9 cellular contexts compared by ENCODE assay signal in genomic region chrX:11760958-11761357, GRCh38. TPM values are rescaled to one million over a fixed set of nuclear protein-coding genes. Genes with fewer than 3 reads are reported as not detected.
DNase-seq lines count a peak whose midpoint lies in the region; ATAC-seq and TF ChIP-seq lines count a peak whose summit lies in the region.
"Had no signal": no experiment of that assay in that cellular context is flagged by ENCODE, and none has a peak within 500 bp of the region (broad histone marks: within the 10 kb centered on the region; RNA-seq: fewer than 3 reads in every experiment).

No MANE protein-coding gene starts in this region.

- peak overlapping the region; percentile 76 for H3K4me3 Mint-ChIP-seq in activated CD8-positive, alpha-beta memory T cell treated with anti-CD3 and anti-CD28 coated beads, Interleukin-2, amount 10 ng/mL, durations not matched to agents 7 days and 5 days
- peak overlapping the region; percentile 63 for H3K4me3 Mint-ChIP-seq in dendritic cell treated with granulocyte-macrophage colony-stimulating factor and Interleukin-4, amounts not matched to agents 40 ng/mL and 50 ng/mL, for 4 days
- peak overlapping the region; percentile 90 for H3K4me3 Mint-ChIP-seq in stimulated activated effector memory CD8-positive, alpha-beta T cell treated with anti-CD3 and anti-CD28 coated beads, Interleukin-12 subunit alpha, Interleukin-12 subunit beta, amount 100 ng/mL, for 72 hours

- H3K9ac ChIP-seq in OCI-LY1 (ENCODE audit: low read length): peak overlapping the region; percentile 79

- no peaks in the 10 kb centered on the region for H3K27me3 ChIP-seq in OCI-LY1 (ENCODE audit: insufficient read depth, low read length)
- H3K27me3 ChIP-seq: upper lobe of right lung had no signal

- no peaks in the 10 kb centered on the region for H3F3A ChIP-seq in OCI-LY1 (ENCODE audit: insufficient read depth, low read length)

- TF ChIP-seq CTCF in OCI-LY1 (IDR thresholded peaks at IDR 0.05; ENCODE audit: low read length): no peak

- H3K27ac Mint-ChIP-seq in activated CD8-positive, alpha-beta memory T cell treated with anti-CD3 and anti-CD28 coated beads, Interleukin-2, amount 10 ng/mL, durations not matched to agents 7 days and 5 days: peak overlapping the region; percentile 88
- peak overlapping the region; percentile 70 for H3K27ac Mint-ChIP-seq in dendritic cell treated with granulocyte-macrophage colony-stimulating factor and Interleukin-4, amounts not matched to agents 40 ng/mL and 50 ng/mL, for 4 days
- H3K27ac Mint-ChIP-seq in stimulated activated effector memory CD8-positive, alpha-beta T cell treated with anti-CD3 and anti-CD28 coated beads, Interleukin-12 subunit alpha, Interleukin-12 subunit beta, amount 100 ng/mL, for 72 hours: peak overlapping the region; percentile 97

- H3K4me1 ChIP-seq in OCI-LY1 (ENCODE audit: insufficient read depth, low read length, severe bottlenecking): peaks cover 16% of the 10 kb centered on the region
- H3K4me1 ChIP-seq: upper lobe of right lung had no signal

- no peak for DNase-seq in activated CD8-positive, alpha-beta memory T cell treated with anti-CD3 and anti-CD28 coated beads, Interleukin-2, amount 10 ng/mL, durations not matched to agents 7 days and 5 days
- DNase-seq in activated CD8-positive, alpha-beta memory T cell treated with anti-CD3 and anti-CD28 coated beads, Interleukin-2, amount 50 U/mL, for 4 hours: no peak
- no peak for DNase-seq in stimulated activated effector memory CD8-positive, alpha-beta T cell treated with anti-CD3 and anti-CD28 coated beads, Interleukin-12 subunit alpha, Interleukin-12 subunit beta, amount 100 ng/mL, for 72 hours (ENCODE audit: low spot score in 2 of 2)
- DNase-seq: upper lobe of right lung had no signal

- no peaks in the 10 kb centered on the region for H3K9me3 ChIP-seq in OCI-LY1 (ENCODE audit: low read length)
- H3K9me3 ChIP-seq: upper lobe of right lung had no signal

- CTCF ChIA-PET in activated CD8-positive, alpha-beta memory T cell treated with anti-CD3 and anti-CD28 coated beads, Interleukin-2, amount 10 ng/mL, durations not matched to agents 7 days and 5 days (lab: Charles Lee): interaction anchor here (0.6 to 1.5 kb wide), 2 partner anchors 9 to 40 kb away, joined by 3 to 9 read pairs; no protein-coding TSS in a partner anchor

- peaks cover 10% of the 10 kb centered on the region for H3K27me3 Mint-ChIP-seq in activated CD8-positive, alpha-beta memory T cell treated with anti-CD3 and anti-CD28 coated beads, Interleukin-2, amount 10 ng/mL, durations not matched to agents 7 days and 5 days
- H3K27me3 Mint-ChIP-seq in dendritic cell treated with granulocyte-macrophage colony-stimulating factor and Interleukin-4, amounts not matched to agents 40 ng/mL and 50 ng/mL, for 4 days: no peaks in the 10 kb centered on the region

- intact Hi-C loops in dendritic cell treated with granulocyte-macrophage colony-stimulating factor and Interleukin-4, amounts not matched to agents 40 ng/mL and 50 ng/mL, for 4 days (cut with micrococcal nuclease): loop anchor here (10.0 kb wide), 1 partner anchor 646 kb away; the partner anchor contains the start of gene HCCS

- H4K20me1 ChIP-seq in OCI-LY1 (ENCODE audit: insufficient read depth, low read length): no peaks in the 10 kb centered on the region

- ATAC-seq in activated CD8-positive, alpha-beta memory T cell treated with anti-CD3 and anti-CD28 coated beads, Interleukin-2, amount 10 ng/mL, durations not matched to agents 7 days and 5 days: no peak
- ATAC-seq in stimulated activated effector memory CD8-positive, alpha-beta T cell treated with anti-CD3 and anti-CD28 coated beads, Interleukin-12 subunit alpha, Interleukin-12 subunit beta, amount 100 ng/mL, for 72 hours: no peak
- ATAC-seq in GM18907 (IDR thresholded peaks at IDR 0.05; ENCODE audit: unreplicated experiment) (no peak), HG02973 (IDR thresholded peaks at IDR 0.05; ENCODE audit: unreplicated experiment) (no peak), HG02571 (IDR thresholded peaks at IDR 0.05; ENCODE audit: unreplicated experiment) (no peak)
- ATAC-seq: upper lobe of right lung had no signal

- no peak overlapping the region for H2AFZ ChIP-seq in OCI-LY1 (ENCODE audit: low read length)

- peak overlapping the region; percentile 98 for H3K4me2 ChIP-seq in OCI-LY1 (ENCODE audit: low read length)

- H3K4me1 Mint-ChIP-seq in activated CD8-positive, alpha-beta memory T cell treated with anti-CD3 and anti-CD28 coated beads, Interleukin-2, amount 10 ng/mL, durations not matched to agents 7 days and 5 days: peaks cover 45% of the 10 kb centered on the region
- peaks cover 48% of the 10 kb centered on the region for H3K4me1 Mint-ChIP-seq in dendritic cell treated with granulocyte-macrophage colony-stimulating factor and Interleukin-4, amounts not matched to agents 40 ng/mL and 50 ng/mL, for 4 days (ENCODE audit: low read depth)
- peaks cover 34% of the 10 kb centered on the region for H3K4me1 Mint-ChIP-seq in stimulated activated effector memory CD8-positive, alpha-beta T cell treated with anti-CD3 and anti-CD28 coated beads, Interleukin-12 subunit alpha, Interleukin-12 subunit beta, amount 100 ng/mL, for 72 hours

- H3K4me3 ChIP-seq in OCI-LY1 (ENCODE audit: low read depth, low read length, poor library complexity, severe bottlenecking): peak overlapping the region; percentile 38

- H3K36me3 ChIP-seq in OCI-LY1 (ENCODE audit: insufficient read depth, low read length): peaks cover 45% of the 10 kb centered on the region

- no peaks in the 10 kb centered on the region for H3K9me2 ChIP-seq in OCI-LY1 (ENCODE audit: low read depth, low read length)

- H3K27ac ChIP-seq in OCI-LY1 (ENCODE audit: low read depth, low read length, poor library complexity, severe bottlenecking): no peak overlapping the region

- peaks cover 43% of the 10 kb centered on the region for H3K36me3 Mint-ChIP-seq in activated CD8-positive, alpha-beta memory T cell treated with anti-CD3 and anti-CD28 coated beads, Interleukin-2, amount 10 ng/mL, durations not matched to agents 7 days and 5 days
- H3K36me3 Mint-ChIP-seq in dendritic cell treated with granulocyte-macrophage colony-stimulating factor and Interleukin-4, amounts not matched to agents 40 ng/mL and 50 ng/mL, for 4 days (ENCODE audit: low read depth): peaks cover 60% of the 10 kb centered on the region
- H3K36me3 Mint-ChIP-seq in stimulated activated effector memory CD8-positive, alpha-beta T cell treated with anti-CD3 and anti-CD28 coated beads, Interleukin-12 subunit alpha, Interleukin-12 subunit beta, amount 100 ng/mL, for 72 hours: peaks cover 73% of the 10 kb centered on the region

- no peaks in the 10 kb centered on the region for H3K79me2 ChIP-seq in OCI-LY1 (ENCODE audit: insufficient read depth, low read length)

- H3K9me3 Mint-ChIP-seq in activated CD8-positive, alpha-beta memory T cell treated with anti-CD3 and anti-CD28 coated beads, Interleukin-2, amount 10 ng/mL, durations not matched to agents 7 days and 5 days (ENCODE audit: low read depth): no peaks in the 10 kb centered on the region
- H3K9me3 Mint-ChIP-seq in dendritic cell treated with granulocyte-macrophage colony-stimulating factor and Interleukin-4, amounts not matched to agents 40 ng/mL and 50 ng/mL, for 4 days: no peaks in the 10 kb centered on the region
- no peaks in the 10 kb centered on the region for H3K9me3 Mint-ChIP-seq in stimulated activated effector memory CD8-positive, alpha-beta T cell treated with anti-CD3 and anti-CD28 coated beads, Interleukin-12 subunit alpha, Interleukin-12 subunit beta, amount 100 ng/mL, for 72 hours

RNA-seq across cellular contexts. Expression of gene MSL3, which starts 2.9 kb away (rescaled TPM):
- total RNA-seq in activated CD8-positive, alpha-beta memory T cell treated with anti-CD3 and anti-CD28 coated beads, Interleukin-2, amount 10 ng/mL, durations not matched to agents 7 days and 5 days: 10 to 100 TPM; 44.3 to 49.9 TPM
